In genomic region chr20:32357869-32358631, GRCh38 we compare ENCODE assay signal across 1 cellular context.
A peak's percentile ranks its signal among the peaks of the same experiment; 100 is the strongest.
TF ChIP-seq lines count a peak whose summit lies in the region.

ASXL1 (plus strand) TSS chr20:32358331; CDS start chr20:32358776, 445 bp downstream.

TF ChIP-seq in GM12878, 131 proteins besides CTCF, POLR2A, EP300 and RAD21 (continued from another document):
- TF ChIP-seq REST (IDR thresholded peaks at IDR 0.05; ENCODE audit: low read depth, low read length): no peak
- TF ChIP-seq PBX3 (IDR thresholded peaks at IDR 0.05; ENCODE audit: insufficient replicate concordance, low read depth, low read length): no peak
- no peak; the same call in none of the 2 replicates for TF ChIP-seq PML (IDR thresholded peaks at IDR 0.05; ENCODE audit: low read length)
- peak; percentile 97 for TF ChIP-seq NR2C1 (IDR thresholded peaks at IDR 0.05)
- peak; percentile 98 for TF ChIP-seq YY1 (IDR thresholded peaks at IDR 0.05; ENCODE audit: low read depth, low read length)
- TF ChIP-seq SREBF1 (IDR thresholded peaks at IDR 0.05; ENCODE audit: low read length): peak; percentile 70
- peak; percentile 60 for TF ChIP-seq ZNF687 (IDR thresholded peaks at IDR 0.05)
- peak; percentile 94; the same call in 1 of the 2 replicates for TF ChIP-seq RB1 (IDR thresholded peaks at IDR 0.05; ENCODE audit: borderline replicate concordance)
- peak; percentile 95 for TF ChIP-seq BACH1 (IDR thresholded peaks at IDR 0.05; ENCODE audit: borderline replicate concordance)
- no peak for TF ChIP-seq NFXL1 (IDR thresholded peaks at IDR 0.05; ENCODE audit: borderline replicate concordance)
- no peak for TF ChIP-seq WRNIP1 (IDR thresholded peaks at IDR 0.05; ENCODE audit: borderline replicate concordance, low read depth, low read length)
- TF ChIP-seq RELB (IDR thresholded peaks at IDR 0.05; ENCODE audit: low read depth): peak; percentile 59; the same call in 1 of the 2 replicates
- TF ChIP-seq POU2F2 (IDR thresholded peaks at IDR 0.05; ENCODE audit: borderline replicate concordance, low read depth, low read length): peak; percentile 21; the same call in 1 of the 3 replicates
- TF ChIP-seq YBX1 (IDR thresholded peaks at IDR 0.05): no peak
- no peak for TF ChIP-seq ZSCAN29 (IDR thresholded peaks at IDR 0.05)
- no peak for TF ChIP-seq ATF2 (IDR thresholded peaks at IDR 0.05; ENCODE audit: low read length)
- TF ChIP-seq MEF2B (IDR thresholded peaks at IDR 0.05; ENCODE audit: partially characterized antibody, poor library complexity, severe bottlenecking): peak; percentile 73
- peak; percentile 95 for TF ChIP-seq ZNF384 (IDR thresholded peaks at IDR 0.05; ENCODE audit: borderline replicate concordance, low read depth, low read length)
- peak; percentile 99 for TF ChIP-seq NR2F1 (conservative IDR thresholded peaks at IDR 0.05)
- peak; percentile 96 for TF ChIP-seq GABPA (IDR thresholded peaks at IDR 0.05; ENCODE audit: low read depth)
- peak; percentile 32 for TF ChIP-seq E2F4 (IDR thresholded peaks at IDR 0.05; ENCODE audit: low read depth, low read length)
- no peak for TF ChIP-seq IRF3 (IDR thresholded peaks at IDR 0.05)
- no peak for TF ChIP-seq FOXK2 (IDR thresholded peaks at IDR 0.05)
